Comparison of ENCODE assay signal across 10 cellular contexts in genomic region chr10:30284860-30285594, GRCh38.
DNase-seq lines count a peak whose midpoint lies in the region; ATAC-seq, FAIRE-seq and TF ChIP-seq lines count a peak whose summit lies in the region.
"Had no signal": no experiment of that assay in that cellular context is flagged by ENCODE, and none has a peak within 500 bp of the region (broad histone marks: within the 10 kb centered on the region; RNA-seq: fewer than 3 reads in every experiment).

No MANE protein-coding gene starts in this region.

- no peaks in the 10 kb centered on the region for H3K27me3 ChIP-seq in endodermal cell (ENCODE audit: control insufficient read depth, insufficient read depth, low read length, poor library complexity, severe bottlenecking)
- H3K27me3 ChIP-seq: pancreas had no signal

- peaks cover 3% of the 10 kb centered on the region for H3K9me3 Mint-ChIP-seq in endodermal cell

- H3K36me3 Mint-ChIP-seq in endodermal cell (ENCODE audit: low read depth) = no peaks in the 10 kb centered on the region

- no peaks in the 10 kb centered on the region for H3K4me1 ChIP-seq in endodermal cell (ENCODE audit: control insufficient read depth, insufficient read depth, low read length)
- H3K4me1 ChIP-seq: pancreas had no signal

- no peak overlapping the region for H3K27ac Mint-ChIP-seq in endodermal cell
- H3K27ac Mint-ChIP-seq: activated T-cell treated with anti-CD3 and anti-CD28 coated beads, Interleukin-2, amount 50 U/mL, for 72 hours had no signal

- WGBS in endodermal cell (ENCODE audit: insufficient coverage in 1 of 2, insufficient read length in 1 of 2), 2 experiments = 87 to 91% methylated on average over 2 of the region's 2 CpGs

- ATAC-seq in GM19438 (IDR thresholded peaks at IDR 0.05; ENCODE audit: low read depth, unreplicated experiment) (peak; percentile 80), HG03432 (IDR thresholded peaks at IDR 0.05; ENCODE audit: unreplicated experiment) (peak; percentile 83)

- FAIRE-seq in urothelium cell line (lab: Jason Lieb, UNC) = no peak
- FAIRE-seq: pancreas had no signal

- no peak overlapping the region for H3K9ac ChIP-seq in endodermal cell (ENCODE audit: extremely low read depth, low read length, poor library complexity, severe bottlenecking)

- no peaks in the 10 kb centered on the region for H3K36me3 ChIP-seq in endodermal cell (ENCODE audit: control insufficient read depth, insufficient read depth, low read length)
- H3K36me3 ChIP-seq: pancreas had no signal

- no peaks in the 10 kb centered on the region for H3K9me3 ChIP-seq in endodermal cell (ENCODE audit: control insufficient read depth, low read length)
- H3K9me3 ChIP-seq: pancreas had no signal

- no peak overlapping the region for H3K27ac ChIP-seq in endodermal cell (ENCODE audit: low read depth, low read length)
- H3K27ac ChIP-seq: pancreas had no signal

- H3K27me3 Mint-ChIP-seq in endodermal cell (ENCODE audit: insufficient read depth) = peaks cover 7% of the 10 kb centered on the region

- no peak overlapping the region for H3K4me3 ChIP-seq in cardiac fibroblast (replicated peaks in 1 of 2; ENCODE audit: low read depth in 2 of 2, low read length in 2 of 2)
- no peak overlapping the region for H3K4me3 ChIP-seq in endodermal cell (ENCODE audit: low read length)
- H3K4me3 ChIP-seq: pancreas had no signal

- TF ChIP-seq CTCF in cardiac fibroblast (IDR thresholded peaks at IDR 0.05; ENCODE audit: low read depth, low read length) (no peak), endodermal cell (conservative IDR thresholded peaks at IDR 0.05) (no peak)

- H3K4me3 Mint-ChIP-seq in endodermal cell = no peak overlapping the region
- H3K4me3 Mint-ChIP-seq: activated T-cell treated with anti-CD3 and anti-CD28 coated beads, Interleukin-2, amount 50 U/mL, for 72 hours had no signal

- DNase-seq in Ammon's horn (ENCODE audit: low spot score) (peak; percentile 30), cardiac fibroblast (ENCODE audit: low read depth in 2 of 2) (peak; percentile 19 to 43), urothelium cell line (ENCODE audit: low spot score) (peak; percentile 35), NCI-H1048 (lab: John Stamatoyannopoulos, UW) (no peak), endodermal cell (no peak)
- no peak for DNase-seq in activated naive CD4-positive, alpha-beta T cell treated with Interleukin-2 at 50 U/mL for 16 hours
- DNase-seq: activated T-cell treated with anti-CD3 and anti-CD28 coated beads, Interleukin-2, amount 50 U/mL, for 72 hours; pancreas had no signal

- H3K4me1 Mint-ChIP-seq in endodermal cell = no peaks in the 10 kb centered on the region

Comparison
In these comparisons a context has a peak if more than half of its experiments do, and no peak if none do; other contexts are left out.
1. DNase-seq: peak in Ammon's horn (single experiment), cardiac fibroblast (2 of 2) and urothelium cell line (single experiment); none in NCI-H1048 (single experiment), activated naive CD4-positive, alpha-beta T cell treated with Interleukin-2 at 50 U/mL for 16 hours (single experiment) and endodermal cell (single experiment).